Comparison of ENCODE assay signal across 8 cellular contexts in genomic region chr20:49323622-49324238, GRCh38. TPM values are rescaled to one million over a fixed set of nuclear protein-coding genes. Genes with fewer than 3 reads are reported as not detected.
A peak's percentile ranks its signal among the peaks of the same experiment; 100 is the strongest.
DNase-seq lines count a peak whose midpoint lies in the region; ATAC-seq and TF ChIP-seq lines count a peak whose summit lies in the region.

No MANE protein-coding gene starts in this region.

- dilution Hi-C loops in mammary epithelial cell (cut with HindIII; ENCODE audit: low sequenced_read_pairs), result loop anchor here (5.0 kb wide), 1 partner anchor 154 kb away; no protein-coding TSS in a partner anchor

- H3K27me3 Mint-ChIP-seq in Caco-2 (ENCODE audit: insufficient read depth, unreplicated experiment), result peaks cover 19% of the 10 kb centered on the region

- H3K36me3 Mint-ChIP-seq in Caco-2 (ENCODE audit: insufficient read depth, unreplicated experiment), result no peaks in the 10 kb centered on the region

- CTCF ChIA-PET in Caco-2 (lab: Charles Lee), result interaction anchor here (0.5 to 3.1 kb wide), 22 partner anchors 8 to 287 kb away, joined by 3 to 29 read pairs (median 4); partner anchors contain the start of gene ZNFX1
- CTCF ChIA-PET in HEK293 (lab: Yijun Ruan, JAX), result interaction anchor here (0.7 to 2.7 kb wide), 8 partner anchors 11 to 220 kb away, joined by 3 to 8 read pairs (median 4); no protein-coding TSS in a partner anchor
- CTCF ChIA-PET in mammary epithelial cell (lab: Charles Lee; ENCODE audit: low non-redundant PET), result no interaction called here

- H3K4me2 ChIP-seq in mammary epithelial cell (ENCODE audit: insufficient read depth, low read depth, low read length), result no peak overlapping the region

- H3K4me3 Mint-ChIP-seq in Caco-2 (ENCODE audit: unreplicated experiment), result no peak overlapping the region

- H3K9me3 ChIP-seq in Caco-2, result no peaks in the 10 kb centered on the region
- H3K9me3 ChIP-seq in HEK293 (ENCODE audit: control insufficient read depth, insufficient read depth, low read depth, low read length), result no peaks in the 10 kb centered on the region
- H3K9me3 ChIP-seq in mammary epithelial cell (replicated peaks; ENCODE audit: insufficient read depth, low read length), result no peaks in the 10 kb centered on the region
- H3K9me3 ChIP-seq in lung (ENCODE audit: control insufficient read depth in 2 of 2, insufficient read depth in 1 of 2, low read length in 1 of 2), result no peaks in the 10 kb centered on the region

- BruUV-seq in Caco-2 (replicated peaks; lab: Mats Ljungman, UMichigan) (no TSS peak), mammary epithelial cell (replicated peaks; lab: Mats Ljungman, UMichigan) (no TSS peak)

- no peaks in the 10 kb centered on the region for H3K4me1 ChIP-seq in Caco-2
- H3K4me1 ChIP-seq in HEK293 (ENCODE audit: control insufficient read depth, insufficient read depth, low read length), result no peaks in the 10 kb centered on the region
- peaks cover 9% of the 10 kb centered on the region for H3K4me1 ChIP-seq in mammary epithelial cell (ENCODE audit: insufficient read depth, low read length)
- peaks cover 0 to 3% of the 10 kb centered on the region in 2 donors for H3K4me1 ChIP-seq in lung (ENCODE audit: control insufficient read depth in 2 of 2, insufficient read depth in 2 of 2, low read length in 2 of 2)

- H3K27ac Mint-ChIP-seq in Caco-2 (ENCODE audit: unreplicated experiment), result no peak overlapping the region

- H2AFZ ChIP-seq in mammary epithelial cell (ENCODE audit: low read depth, low read length), result peak overlapping the region; percentile 29

- no peaks in the 10 kb centered on the region for H3K79me2 ChIP-seq in mammary epithelial cell (ENCODE audit: insufficient read depth, low read length)

- H3K27me3 ChIP-seq in Caco-2 (replicated peaks; ENCODE audit: control insufficient read depth, insufficient read depth, low read length) (peaks cover 2% of the 10 kb centered on the region; the same call in 1 of the 2 replicates), mammary epithelial cell (ENCODE audit: insufficient read depth, low read length) (peaks cover 16% of the 10 kb centered on the region), lung (ENCODE audit: control insufficient read depth, insufficient read depth) (no peaks in the 10 kb centered on the region)

- TF ChIP-seq CTCF in Caco-2 (IDR thresholded peaks at IDR 0.05; ENCODE audit: insufficient read depth in 1 of 2, low read depth in 1 of 2, low read length in 1 of 2, severe bottlenecking in 1 of 2, unreplicated experiment in 1 of 2) (peak; percentile 55 to 61), HEK293 (tag by site-specific recombination; IDR thresholded peaks at IDR 0.05) (peak; percentile 30; the same call in 1 of the 2 replicates), mammary epithelial cell (conservative IDR thresholded peaks at IDR 0.05 in 1 of 2, IDR thresholded peaks at IDR 0.05 in 1 of 2; ENCODE audit: extremely low read depth in 1 of 2, insufficient read depth in 1 of 2, low read depth in 1 of 2, low read length in 2 of 2) (peak; percentile 25 to 59), lung (IDR thresholded peaks at IDR 0.05; ENCODE audit: control extremely low read depth, extremely low read depth) (peak; percentile 31)

- H4K20me1 ChIP-seq in mammary epithelial cell (ENCODE audit: insufficient read depth, low read length), result no peaks in the 10 kb centered on the region

- in situ Hi-C loops in mammary epithelial cell (cut with MboI; ENCODE audit: low sequenced_read_pairs in 2 of 2), result no loop called here

- H3K9ac ChIP-seq in mammary epithelial cell (ENCODE audit: insufficient read depth, low read length), result no peak overlapping the region

- H3K27ac ChIP-seq in HEK293 (ENCODE audit: extremely low read depth, low read depth, low read length) (no peak overlapping the region), mammary epithelial cell (ENCODE audit: insufficient read depth, low read depth, low read length) (no peak overlapping the region), lung (ENCODE audit: low read depth in 1 of 2, low read length in 1 of 2) (no peak overlapping the region)

- intact Hi-C loops in Caco-2 (cut with micrococcal nuclease; ENCODE audit: unreplicated experiment), result loop anchor here (1.0 kb wide), 1 partner anchor 77 kb away; no protein-coding TSS in a partner anchor
- intact Hi-C loops in mammary epithelial cell (cut with micrococcal nuclease), result loop anchor here (1.0 kb wide), 2 partner anchors 45 to 77 kb away; partner anchors contain the start of gene ZNFX1

- H3K4me1 Mint-ChIP-seq in Caco-2 (ENCODE audit: low read depth, unreplicated experiment), result no peaks in the 10 kb centered on the region

- DNase-seq in Caco-2 (peak in 1 of 2 experiments; percentile 70), RPMI8226 (peak; percentile 69), mammary epithelial cell (peak; percentile 73), lung (ENCODE audit: low spot score) (peak; percentile 32), hippocampal formation (lab: John Stamatoyannopoulos, UW) (no peak)

- H3K36me3 ChIP-seq in Caco-2 (ENCODE audit: control insufficient read depth, insufficient read depth, low read length), result no peaks in the 10 kb centered on the region
- no peaks in the 10 kb centered on the region for H3K36me3 ChIP-seq in HEK293 (ENCODE audit: control insufficient read depth in 2 of 2, insufficient read depth in 1 of 2, low read length in 2 of 2)
- no peaks in the 10 kb centered on the region for H3K36me3 ChIP-seq in mammary epithelial cell (ENCODE audit: insufficient read depth, low read length)
- H3K36me3 ChIP-seq in lung (ENCODE audit: control insufficient read depth in 2 of 2, insufficient read depth in 2 of 2, low read length in 2 of 2), result no peaks in the 10 kb centered on the region

- POLR2A ChIA-PET in Caco-2 (lab: Charles Lee) (interaction anchor here (0.5 to 1.5 kb wide), 3 partner anchors 36 to 77 kb away, joined by 3 read pairs; no protein-coding TSS in a partner anchor), HEK293 (lab: Yijun Ruan, JAX) (interaction anchor here (3.1 kb wide), 1 partner anchor 45 kb away, joined by 10 read pairs; the partner anchor contains the start of gene ZNFX1)

- H3K4me3 ChIP-seq in Caco-2 (ENCODE audit: low read depth, low read length) (no peak overlapping the region), HEK293 (ENCODE audit: low read depth, low read length) (no peak overlapping the region), mammary epithelial cell (replicated peaks in 1 of 3; ENCODE audit: insufficient read depth in 1 of 3, low read depth in 2 of 3, low read length in 3 of 3) (no peak overlapping the region), lung (no peak overlapping the region)

- no peaks in the 10 kb centered on the region for H3K9me3 Mint-ChIP-seq in Caco-2 (ENCODE audit: unreplicated experiment)

- 79% methylated on average over 9 of the region's 9 CpGs for WGBS in mammary epithelial cell (ENCODE audit: low coverage, missing lambda C conversion rate)
- WGBS in lung, 2 donors, result 25 to 41% methylated on average over 9 of the region's 9 CpGs

- ATAC-seq in lung (ENCODE audit: insufficient read depth, low FRiP score), result peak; percentile 44
- no peak for ATAC-seq in GM21723 (IDR thresholded peaks at IDR 0.05; ENCODE audit: unreplicated experiment)
- no peak for ATAC-seq in HG03469 (IDR thresholded peaks at IDR 0.05; ENCODE audit: unreplicated experiment)

TF ChIP-seq in HEK293, 187 proteins besides CTCF, POLR2A, EP300 and RAD21:
- no peak for TF ChIP-seq ZNF157 (tag by site-specific recombination; IDR thresholded peaks at IDR 0.05)
- no peak for TF ChIP-seq ZNF658 (tag by site-specific recombination; IDR thresholded peaks at IDR 0.05)
- TF ChIP-seq SCRT1 (tag by site-specific recombination; IDR thresholded peaks at IDR 0.05; ENCODE audit: borderline replicate concordance), result no peak
- 0 out of 2 replicates have a peak, but pooled peaks have one; percentile 5 for TF ChIP-seq ZNF362 (tag by site-specific recombination; IDR thresholded peaks at IDR 0.05)
- TF ChIP-seq ZNF654 (tag by site-specific recombination; IDR thresholded peaks at IDR 0.05; ENCODE audit: low read depth), result peak; percentile 61
- no peak for TF ChIP-seq ZNF132 (tag by site-specific recombination; IDR thresholded peaks at IDR 0.05; ENCODE audit: borderline replicate concordance)
- TF ChIP-seq ZNF449 (tag by site-specific recombination; IDR thresholded peaks at IDR 0.05), result 0 out of 2 replicates have a peak, but pooled peaks have one; percentile 26
- peak; percentile 14; the same call in 1 of the 2 replicates for TF ChIP-seq FEZF1 (tag by site-specific recombination; IDR thresholded peaks at IDR 0.05)
- no peak for TF ChIP-seq SETDB1 (IDR thresholded peaks at IDR 0.05; ENCODE audit: insufficient read length, low read length)
- no peak for TF ChIP-seq ZBTB1 (tag by site-specific recombination; IDR thresholded peaks at IDR 0.05)
- TF ChIP-seq ZNF391 (tag by site-specific recombination; IDR thresholded peaks at IDR 0.05; ENCODE audit: borderline replicate concordance, low read depth), result no peak
- no peak for TF ChIP-seq HOXA7 (CRISPR knock-in tag; IDR thresholded peaks at IDR 0.05; ENCODE audit: borderline replicate concordance)
- no peak for TF ChIP-seq ZNF274 (IDR thresholded peaks at IDR 0.05; ENCODE audit: low read length)
- TF ChIP-seq ZNF274 (tag by site-specific recombination; IDR thresholded peaks at IDR 0.05; ENCODE audit: borderline replicate concordance), result no peak

RNA-seq across cellular contexts. Expression of gene ZNFX1, which starts 45.9 kb away (rescaled TPM):
- 34.0 and 34.7 TPM in 2 replicates for total RNA-seq in Caco-2 (2022)
- total RNA-seq in mammary epithelial cell, result 10 to 100 TPM; 24.9 to 34.0 TPM
- polyA plus RNA-seq in mammary epithelial cell, result 6.3 TPM
- 54.2 TPM for polyA minus RNA-seq in mammary epithelial cell
- 10 to 100 TPM; 25.8 to 33.9 TPM for total RNA-seq in lung
- 10 to 100 TPM in 1 of 2 donors, 1 to 10 TPM in 1; 9.5 to 22.5 TPM for polyA plus RNA-seq in lung

Comparison
In these comparisons a context has a peak if more than half of its experiments do, and no peak if none do; other contexts are left out.
1. DNase-seq: peak in RPMI8226 (single experiment), mammary epithelial cell (single experiment) and lung (single experiment); none in hippocampal formation (0 of 2).
2. Peak in every context shown above with its lines, with median percentiles within 50 percentile points of each other: CTCF ChIP-seq.